12 cellular contexts compared by ENCODE assay signal in genomic region chr2:217918220-217919024, GRCh38.
DNase-seq lines count a peak whose midpoint lies in the region; ATAC-seq, FAIRE-seq and TF ChIP-seq lines count a peak whose summit lies in the region.
"Had no signal": no experiment of that assay in that cellular context is flagged by ENCODE, and none has a peak within 500 bp of the region (broad histone marks: within the 10 kb centered on the region; RNA-seq: fewer than 3 reads in every experiment).

No MANE protein-coding gene starts in this region.

- peak in 1 of 2 experiments; percentile 56; a peak in 3 of 6 replicates for ATAC-seq in A549
- no peak for ATAC-seq in HG02571 (IDR thresholded peaks at IDR 0.05; ENCODE audit: unreplicated experiment)

- FAIRE-seq in A549 (lab: Jason Lieb, UNC) (no peak), GM12891 (lab: Jason Lieb, UNC) (no peak)

- H3K36me3 ChIP-seq in Karpas-422 (ENCODE audit: insufficient read depth, low read length): no peaks in the 10 kb centered on the region
- H3K36me3 ChIP-seq in esophagus (ENCODE audit: control insufficient read depth in 2 of 2, insufficient read depth in 2 of 2, low read length in 1 of 2): peaks cover 0 to 2% of the 10 kb centered on the region in 2 donors
- peaks cover 15 to 16% of the 10 kb centered on the region in 2 donors for H3K36me3 ChIP-seq in muscle layer of duodenum (ENCODE audit: control insufficient read depth in 1 of 2, insufficient read depth in 2 of 2, low read length in 2 of 2)

- H3K9ac ChIP-seq in Karpas-422 (ENCODE audit: low read length): no peak overlapping the region

- CTCF ChIA-PET in A549 (lab: Yijun Ruan, JAX): interaction anchor here (1.0 to 3.3 kb wide), 7 partner anchors 9 to 133 kb away, joined by 3 to 16 read pairs (median 5); no protein-coding TSS in a partner anchor

- H3K4me1 ChIP-seq in A549 (peaks cover 77% of the 10 kb centered on the region), Karpas-422 (ENCODE audit: low read length) (no peaks in the 10 kb centered on the region), esophagus (ENCODE audit: control insufficient read depth in 2 of 2, insufficient read depth in 2 of 2, low read length in 1 of 2) (peaks cover 0 to 35% of the 10 kb centered on the region in 2 donors), muscle layer of duodenum (ENCODE audit: control insufficient read depth in 1 of 2, insufficient read depth in 2 of 2, low read length in 2 of 2) (peaks cover 27 to 96% of the 10 kb centered on the region in 2 donors)

- no peaks in the 10 kb centered on the region for H3K27me3 ChIP-seq in Karpas-422 (ENCODE audit: low read length)
- H3K27me3 ChIP-seq in esophagus (ENCODE audit: control insufficient read depth in 1 of 2, insufficient read depth in 2 of 2, low read length in 2 of 2): no peaks in the 10 kb centered on the region
- H3K27me3 ChIP-seq in muscle layer of duodenum (ENCODE audit: low read depth, low read length): no peaks in the 10 kb centered on the region

- H3K9me2 ChIP-seq in Karpas-422 (replicated peaks; ENCODE audit: insufficient read depth, low read length): no peaks in the 10 kb centered on the region

- H3K9me3 ChIP-seq in A549 (no peaks in the 10 kb centered on the region), Karpas-422 (ENCODE audit: low read length) (no peaks in the 10 kb centered on the region), esophagus (ENCODE audit: control insufficient read depth in 2 of 2, insufficient read depth in 1 of 2, low read depth in 1 of 2, low read length in 1 of 2) (no peaks in the 10 kb centered on the region), muscle layer of duodenum (ENCODE audit: control insufficient read depth in 1 of 2, low read length in 2 of 2) (no peaks in the 10 kb centered on the region)

- POLR2A ChIA-PET in A549 (lab: Yijun Ruan, JAX): no interaction called here

- H3K4me2 ChIP-seq in A549 (peak overlapping the region; percentile 45; the same call in 1 of the 3 replicates), Karpas-422 (ENCODE audit: low read depth, low read length, poor library complexity, severe bottlenecking) (no peak overlapping the region)

- 60% methylated on average over 19 of the region's 24 CpGs for WGBS in A549 (ENCODE audit: missing lambda C conversion rate)
- 49 to 52% methylated on average over 24 of the region's 24 CpGs for WGBS in esophagus, 2 donors

- TF ChIP-seq RAD21 in A549 (conservative IDR thresholded peaks at IDR 0.05 in 1 of 2, IDR thresholded peaks at IDR 0.05 in 1 of 2): no peak

- TF ChIP-seq EP300 in A549 (IDR thresholded peaks at IDR 0.05): no peak

- H4K20me1 ChIP-seq in Karpas-422 (ENCODE audit: insufficient read depth, low read depth, low read length): no peaks in the 10 kb centered on the region

- H2AFZ ChIP-seq in Karpas-422 (ENCODE audit: low read length): no peak overlapping the region

- H3K27ac ChIP-seq in A549 (peak overlapping the region; percentile 61 to 85), Karpas-422 (ENCODE audit: low read length) (no peak overlapping the region), esophagus (ENCODE audit: low read depth in 2 of 2, low read length in 1 of 2) (peak overlapping the region; percentile 84 to 86), muscle layer of duodenum (ENCODE audit: low read length) (peak overlapping the region; percentile 80)

- H3K4me3 ChIP-seq in A549 (no peak overlapping the region), Karpas-422 (ENCODE audit: low read length) (no peak overlapping the region), esophagus (ENCODE audit: low read depth in 1 of 2, low read length in 2 of 2) (no peak overlapping the region), muscle layer of duodenum (ENCODE audit: low read depth in 1 of 2, low read length in 2 of 2) (no peak overlapping the region)

- H3K79me2 ChIP-seq in Karpas-422 (ENCODE audit: low read length): no peaks in the 10 kb centered on the region

- peak in 1 of 2 experiments; percentile 31 for DNase-seq in A549 (ENCODE audit: low read depth in 1 of 2, low spot score in 1 of 2)
- DNase-seq in Karpas-422: peak; percentile 64
- DNase-seq in T-helper 1 cell: no peak
- no peak for DNase-seq in stimulated activated CD4-positive, alpha-beta T cell treated with anti-CD3 and anti-CD28 coated beads, Interleukin-15, amount 100 ng/mL, for 24 hours
- DNase-seq in GM12891 (ENCODE audit: insufficient read length, low spot score): no peak
- DNase-seq: CD4-positive, CD25-positive, alpha-beta regulatory T cell; cortex of kidney; Kasumi-1; naive B cell had no signal

- TF ChIP-seq CTCF in A549 (IDR thresholded peaks at IDR 0.05): no peak

- TF ChIP-seq POLR2A in A549 (IDR thresholded peaks at IDR 0.05; ENCODE audit: low read length) (no peak), GM12891 (IDR thresholded peaks at IDR 0.05; ENCODE audit: low read depth, low read length) (no peak)

TF ChIP-seq in A549, 52 proteins besides CTCF, POLR2A, EP300 and RAD21:
- no peak for TF ChIP-seq HOXB13 (CRISPR knock-in tag; IDR thresholded peaks at IDR 0.05; ENCODE audit: low read depth)
- TF ChIP-seq NFE2L2 (conservative IDR thresholded peaks at IDR 0.05; ENCODE audit: low read length): no peak
- TF ChIP-seq EHF (CRISPR knock-in tag; IDR thresholded peaks at IDR 0.05): no peak
- TF ChIP-seq ATOH8 (CRISPR knock-in tag; IDR thresholded peaks at IDR 0.05; ENCODE audit: low read depth): no peak
- TF ChIP-seq KDM1A (IDR thresholded peaks at IDR 0.05; ENCODE audit: low read depth): no peak
- TF ChIP-seq CBX8 (IDR thresholded peaks at IDR 0.05): no peak
- no peak for TF ChIP-seq EHMT2 (IDR thresholded peaks at IDR 0.05; ENCODE audit: low read depth)
- TF ChIP-seq HDAC2 (IDR thresholded peaks at IDR 0.05): no peak
- TF ChIP-seq ZNF302 (CRISPR knock-in tag; IDR thresholded peaks at IDR 0.05): no peak
- no peak for TF ChIP-seq MAFK (IDR thresholded peaks at IDR 0.05; ENCODE audit: partially characterized antibody)
- no peak for TF ChIP-seq FOSL2 (IDR thresholded peaks at IDR 0.05)
- no peak for TF ChIP-seq FOSL2 (CRISPR knock-in tag; IDR thresholded peaks at IDR 0.05)

TF ChIP-seq in GM12891, 5 proteins besides CTCF, POLR2A, EP300 and RAD21:
- TF ChIP-seq SPI1 (IDR thresholded peaks at IDR 0.05; ENCODE audit: low read depth, low read length) (no peak), TAF1 (IDR thresholded peaks at IDR 0.05; ENCODE audit: low read depth, low read length) (no peak), POU2F2 (IDR thresholded peaks at IDR 0.05; ENCODE audit: low read depth, low read length) (no peak), PAX5 (IDR thresholded peaks at IDR 0.05; ENCODE audit: insufficient read depth, low read length, severe bottlenecking) (no peak), POLR2AphosphoS5 (IDR thresholded peaks at IDR 0.05; ENCODE audit: low read depth, low read length) (no peak)
